Comparison of ENCODE assay signal across 18 cellular contexts in the genomic region with DNA sequence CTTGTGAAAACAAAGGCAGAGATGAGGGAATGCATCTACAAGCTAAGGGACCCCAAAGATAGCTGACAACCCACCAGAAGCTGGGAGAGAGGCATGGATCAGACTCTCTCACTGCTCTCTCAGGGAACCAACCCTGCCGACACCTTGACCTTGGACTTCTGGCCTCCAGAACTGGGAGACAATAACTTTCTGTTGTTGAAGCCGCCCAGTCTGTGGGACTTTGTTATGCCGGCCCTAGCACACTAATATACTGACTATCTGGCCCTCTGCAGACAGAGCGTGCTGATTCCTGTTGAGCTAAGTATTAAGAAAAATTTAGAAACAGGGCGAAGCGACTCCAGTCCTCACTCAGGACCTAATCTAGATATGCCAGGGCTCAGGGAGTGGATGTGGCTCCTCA.
DNase-seq lines count a peak whose midpoint lies in the region; ATAC-seq, FAIRE-seq and TF ChIP-seq lines count a peak whose summit lies in the region.
"Had no signal": no experiment of that assay in that cellular context is flagged by ENCODE, and none has a peak within 500 bp of the region (broad histone marks: within the 10 kb centered on the region; RNA-seq: fewer than 3 reads in every experiment).

No MANE protein-coding gene starts in this region.

- WGBS in H9 (ENCODE audit: extremely low coverage, insufficient read length, low lambda C conversion rate) = no CpG with 5 or more reads among the region's 6 CpGs
- WGBS in H1 (ENCODE audit: extremely low coverage in 1 of 2, insufficient coverage in 1 of 2, insufficient read length in 1 of 2, insufficient replicate concordance in 2 of 2, low coverage in 1 of 2, low lambda C conversion rate in 2 of 2, missing lambda C conversion rate in 1 of 2), 2 experiments = 89% methylated on average over 6 of the region's 6 CpGs; no CpG with 5 or more reads in 1 of the 2 experiments
- WGBS in testis, 2 donors = 76 to 85% methylated on average over 4 to 6 of the region's 6 CpGs

- H3K79me2 ChIP-seq in H9 (ENCODE audit: insufficient read depth, low read length) = no peaks in the 10 kb centered on the region
- no peaks in the 10 kb centered on the region for H3K79me2 ChIP-seq in H1 (ENCODE audit: control insufficient read depth in 1 of 2, insufficient read depth in 2 of 2, low read length in 2 of 2)

- H3K14ac ChIP-seq in H9 (ENCODE audit: insufficient read depth, low read length) = no peak overlapping the region
- no peak overlapping the region for H3K14ac ChIP-seq in H1 (ENCODE audit: insufficient read length)

- H4K8ac ChIP-seq in H9 (replicated peaks; ENCODE audit: insufficient read length, low read depth, low read length) (no peak overlapping the region), H1 (ENCODE audit: extremely low read depth, insufficient read depth, low read length) (no peak overlapping the region)

- no peak for TF ChIP-seq POLR2A in H1 (IDR thresholded peaks at IDR 0.05; ENCODE audit: control extremely low read depth in 1 of 2, low read depth in 2 of 2, low read length in 2 of 2)
- no peak for TF ChIP-seq POLR2A in testis (IDR thresholded peaks at IDR 0.05)

- H3K9me3 Mint-ChIP-seq in H9 = peaks cover 0 to 4% of the 10 kb centered on the region in 2 experiments; a peak in 1 of 5 replicates
- H3K9me3 Mint-ChIP-seq in mesothelial cell of epicardium = no peaks in the 10 kb centered on the region
- H3K9me3 Mint-ChIP-seq: CD8-positive, alpha-beta T cell had no signal

- TF ChIP-seq RAD21 in H1 (IDR thresholded peaks at IDR 0.05 in 1 of 2, conservative IDR thresholded peaks at IDR 0.05 in 1 of 2; ENCODE audit: low read depth in 2 of 2, low read length in 2 of 2) = no peak

- DNase-seq in H9 (peak; percentile 6), H1 (ENCODE audit: low read depth in 1 of 2, low spot score in 2 of 2) (peak in 1 of 2 experiments; percentile 31), mesothelial cell of epicardium (ENCODE audit: low spot score in 2 of 2, unreplicated experiment in 2 of 2) (peak in 1 of 2 experiments; percentile 29), testis (peak; percentile 38), HuH-7 (ENCODE audit: low spot score) (no peak), Right ventricle myocardium superior (no peak), cerebellum (ENCODE audit: low spot score) (no peak)
- no peak for DNase-seq in activated CD8-positive, alpha-beta memory T cell treated with anti-CD3 and anti-CD28 coated beads for 24 hours
- DNase-seq: COR-L47, DND-41, GDM1, GOT3 had no signal

- H3K27me3 ChIP-seq in H9 (ENCODE audit: insufficient read depth, low read length) (no peaks in the 10 kb centered on the region), H1 (replicated peaks in 1 of 4; ENCODE audit: control insufficient read depth in 3 of 4, extremely low read depth in 1 of 4, insufficient read depth in 3 of 4, low read length in 3 of 4) (peaks cover 0 to 5% (median 0%) of the 10 kb centered on the region in 4 experiments; a peak in 1 of 7 replicates), testis (no peaks in the 10 kb centered on the region)

- H3K27me3 Mint-ChIP-seq in H9 (ENCODE audit: low read depth) (peaks cover 8% of the 10 kb centered on the region), mesothelial cell of epicardium (ENCODE audit: low read depth) (no peaks in the 10 kb centered on the region)

- H2AFZ ChIP-seq in H9 (ENCODE audit: low read length) = no peak overlapping the region
- no peak overlapping the region for H2AFZ ChIP-seq in H1 (ENCODE audit: low read length)

- H4K20me1 ChIP-seq in H9 (ENCODE audit: control insufficient read depth, insufficient read depth, insufficient read length) (no peaks in the 10 kb centered on the region), H1 (replicated peaks in 1 of 2; ENCODE audit: control insufficient read depth in 1 of 2, insufficient read depth in 2 of 2, low read length in 2 of 2) (no peaks in the 10 kb centered on the region)

- H2BK5ac ChIP-seq in H9 (ENCODE audit: insufficient read length, low read length) (no peak overlapping the region), H1 (ENCODE audit: low read depth, low read length) (no peak overlapping the region)

- TF ChIP-seq CTCF in H9 (conservative IDR thresholded peaks at IDR 0.05) (no peak), H1 (IDR thresholded peaks at IDR 0.05; ENCODE audit: control extremely low read depth in 1 of 3, insufficient read depth in 1 of 3, low read depth in 1 of 3, low read length in 3 of 3) (no peak), mesothelial cell of epicardium (IDR thresholded peaks at IDR 0.05; ENCODE audit: unreplicated experiment) (no peak), testis (IDR thresholded peaks at IDR 0.05) (no peak)

- H2BK15ac ChIP-seq in H9 (ENCODE audit: low read depth, low read length) = no peak overlapping the region
- H2BK15ac ChIP-seq in H1 (ENCODE audit: low read length) = no peak overlapping the region

- CTCF ChIA-PET in H1 (lab: Charles Lee; ENCODE audit: partially characterized antibody) = no interaction called here

- H3K9me3 ChIP-seq in H9 (ENCODE audit: control insufficient read depth, low read depth, low read length) (no peaks in the 10 kb centered on the region), H1 (ENCODE audit: insufficient read depth in 2 of 2, low read depth in 1 of 2, low read length in 1 of 2) (no peaks in the 10 kb centered on the region), testis (no peaks in the 10 kb centered on the region)

- H3K18ac ChIP-seq in H9 (ENCODE audit: insufficient read length, low read depth, low read length) = no peak overlapping the region
- peak overlapping the region; percentile 38; the same call in 1 of the 2 replicates for H3K18ac ChIP-seq in H1 (ENCODE audit: extremely low read depth, low read length)

- H2BK20ac ChIP-seq in H9 (ENCODE audit: low read depth, low read length, poor library complexity, severe bottlenecking) (no peak overlapping the region), H1 (ENCODE audit: low read length) (no peak overlapping the region)

- H3K56ac ChIP-seq in H9 (ENCODE audit: insufficient read length, low read depth, low read length) (no peak overlapping the region), H1 (replicated peaks; ENCODE audit: insufficient read length, low read depth, low read length) (no peak overlapping the region)

- TF ChIP-seq EP300 in H1 (IDR thresholded peaks at IDR 0.05; ENCODE audit: borderline replicate concordance in 1 of 2, low read depth in 2 of 2, low read length in 2 of 2) = no peak

- no peak overlapping the region for H3K4ac ChIP-seq in H9 (ENCODE audit: low read depth, low read length)
- no peak overlapping the region for H3K4ac ChIP-seq in H1 (replicated peaks; ENCODE audit: insufficient read length, low read depth, low read length)

- H2BK120ac ChIP-seq in H9 (ENCODE audit: low read depth, low read length, poor library complexity, severe bottlenecking) (no peak overlapping the region), H1 (replicated peaks; ENCODE audit: low read depth, low read length) (no peak overlapping the region)

- no peaks in the 10 kb centered on the region; a peak in 1 of 8 replicates for H3K36me3 ChIP-seq in H1 (ENCODE audit: control insufficient read depth in 2 of 4, insufficient read depth in 4 of 4, low read length in 3 of 4)
- H3K36me3 ChIP-seq in testis (ENCODE audit: low read depth, missing control alignments) = no peaks in the 10 kb centered on the region

- no peak overlapping the region for H2BK12ac ChIP-seq in H9 (ENCODE audit: insufficient read length, low read depth, low read length)
- no peak overlapping the region; the same call in 1 of the 2 replicates for H2BK12ac ChIP-seq in H1 (ENCODE audit: low read depth, low read length)

- H3K4me2 ChIP-seq in H9 (ENCODE audit: insufficient read depth, insufficient read length, low read length) = no peak overlapping the region
- H3K4me2 ChIP-seq in H1 (ENCODE audit: insufficient read depth in 1 of 2, low read depth in 2 of 2, low read length in 2 of 2) = no peak overlapping the region

- H4K91ac ChIP-seq in H9 (ENCODE audit: insufficient read length, low read depth, low read length) = no peak overlapping the region
- no peak overlapping the region for H4K91ac ChIP-seq in H1 (replicated peaks; ENCODE audit: insufficient read length, low read length)

- H2AK5ac ChIP-seq in H9 (ENCODE audit: insufficient read length, low read length) (no peak overlapping the region), H1 (ENCODE audit: low read depth, low read length) (no peak overlapping the region)

- H3K27ac ChIP-seq in H9 (ENCODE audit: insufficient read length, low read depth, low read length) = no peak overlapping the region
- H3K27ac ChIP-seq in H1 (ENCODE audit: low read depth, low read length) = no peak overlapping the region
- no peak overlapping the region for H3K27ac ChIP-seq in testis
- H3K27ac ChIP-seq: 22Rv1 had no signal

- H4K5ac ChIP-seq in H9 (ENCODE audit: insufficient read length, low read depth, low read length) (no peak overlapping the region), H1 (ENCODE audit: insufficient read length, low read depth, low read length) (no peak overlapping the region)

- no peak overlapping the region for H3K9ac ChIP-seq in H9 (ENCODE audit: extremely low read depth, insufficient read length, low read length)
- H3K9ac ChIP-seq in H1 (replicated peaks in 1 of 4; ENCODE audit: extremely low read depth in 1 of 4, low read depth in 3 of 4, low read length in 3 of 4) = no peak overlapping the region

- H3K36me3 Mint-ChIP-seq in H9 (ENCODE audit: insufficient read depth in 1 of 3, low read depth in 3 of 3) (peaks cover 6 to 12% (median 8%) of the 10 kb centered on the region in 3 experiments; a peak in 6 of 7 replicates), mesothelial cell of epicardium (peaks cover 2% of the 10 kb centered on the region)

- H3K4me3 ChIP-seq in H1 (ENCODE audit: extremely low read depth in 1 of 4, insufficient read depth in 2 of 4, low read depth in 3 of 4, low read length in 4 of 4) (no peak overlapping the region), testis (no peak overlapping the region)

- H3K4me3 Mint-ChIP-seq in H9 (no peak overlapping the region), mesothelial cell of epicardium (no peak overlapping the region)
- H3K4me3 Mint-ChIP-seq: CD14-positive monocyte; CD8-positive, alpha-beta T cell had no signal

- H3K79me1 ChIP-seq in H9 (ENCODE audit: insufficient read depth, low read depth, low read length, poor library complexity, severe bottlenecking) (no peaks in the 10 kb centered on the region), H1 (ENCODE audit: low read depth, low read length) (no peaks in the 10 kb centered on the region)

- H3K23me2 ChIP-seq in H9 (ENCODE audit: insufficient read length, low read depth, low read length, poor library complexity, severe bottlenecking) = no peaks in the 10 kb centered on the region
- no peaks in the 10 kb centered on the region for H3K23me2 ChIP-seq in H1 (ENCODE audit: low read depth, low read length)

- no peak overlapping the region for H3T11ph ChIP-seq in H9 (ENCODE audit: low read length)

- H3K23ac ChIP-seq in H9 (ENCODE audit: insufficient read length, low read depth, low read length) (no peak overlapping the region), H1 (ENCODE audit: insufficient read length) (no peak overlapping the region)

- H3K4me1 ChIP-seq in H9 (ENCODE audit: insufficient read depth, low read length) (peaks cover 18% of the 10 kb centered on the region), H1 (replicated peaks in 1 of 4; ENCODE audit: control insufficient read depth in 3 of 4, insufficient read depth in 4 of 4, low read length in 3 of 4) (peaks cover 4 to 17% (median 13%) of the 10 kb centered on the region in 4 experiments; a peak in 6 of 7 replicates), testis (no peaks in the 10 kb centered on the region)

- no peak overlapping the region for H3K27ac Mint-ChIP-seq in H9
- H3K27ac Mint-ChIP-seq in mesothelial cell of epicardium = peak overlapping the region; percentile 39
- H3K27ac Mint-ChIP-seq: CD8-positive, alpha-beta T cell had no signal

- intact Hi-C loops in testis (cut with DNase I; ENCODE audit: low total_unique reads) = no loop called here
- intact Hi-C loops in Right ventricle myocardium superior (cut with DNase I) = no loop called here

- ATAC-seq in Right ventricle myocardium superior (ENCODE audit: poor library complexity) = no peak
- ATAC-seq: CD8-positive, alpha-beta T cell; HCT116 had no signal

- FAIRE-seq in H1 (lab: Jason Lieb, UNC) = no peak
- FAIRE-seq: D721Med, GM19239 had no signal

- POLR2A ChIA-PET in H1 (lab: Charles Lee; ENCODE audit: partially characterized antibody) = interaction anchor here (1.4 kb wide), 1 partner anchor 11 kb away, joined by 3 read pairs; no protein-coding TSS in a partner anchor

- H3K4me1 Mint-ChIP-seq in H9 (peaks cover 32 to 34% of the 10 kb centered on the region in 2 experiments), mesothelial cell of epicardium (peaks cover 43% of the 10 kb centered on the region)
- H3K4me1 Mint-ChIP-seq: CD14-positive monocyte had no signal

Comparison
In these comparisons a context has a peak if more than half of its experiments do, and no peak if none do; other contexts are left out.
1. DNase-seq: peak in H9 (single experiment) and testis (single experiment); none in HuH-7 (single experiment), Right ventricle myocardium superior (single experiment), cerebellum (single experiment) and activated CD8-positive, alpha-beta memory T cell treated with anti-CD3 and anti-CD28 coated beads for 24 hours (single experiment).